ENCODE assay signal across 2 cellular contexts in the genomic region with DNA sequence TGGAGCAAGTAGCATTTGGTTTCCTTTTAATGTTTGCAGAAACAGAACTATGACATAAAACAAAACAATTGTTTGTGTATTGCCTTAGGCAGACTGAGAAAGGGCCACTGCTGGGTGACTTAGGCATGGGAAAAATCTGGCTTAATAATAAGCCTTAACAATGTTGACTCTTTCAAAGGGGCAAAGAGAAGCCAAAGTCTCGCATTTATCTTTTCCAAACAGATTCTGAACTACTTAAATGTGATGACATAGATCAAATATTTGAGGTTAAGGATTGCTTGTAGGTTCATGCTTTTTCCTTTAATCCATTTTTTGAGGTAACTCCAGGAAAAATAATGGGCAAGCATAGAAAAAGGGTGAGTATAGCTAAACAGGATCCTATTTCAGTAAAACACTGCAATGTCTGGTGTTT.
TF ChIP-seq lines count a peak whose summit lies in the region.

No MANE protein-coding gene starts in this region.

TF ChIP-seq in K562, 482 proteins besides CTCF, POLR2A, EP300 and RAD21:
- no peak for TF ChIP-seq THRAP3 (IDR thresholded peaks at IDR 0.05; ENCODE audit: borderline replicate concordance)
- no peak for TF ChIP-seq CBX3 (IDR thresholded peaks at IDR 0.05; ENCODE audit: borderline replicate concordance in 1 of 2, low read length in 2 of 2)
- no peak for TF ChIP-seq HMG20B (CRISPR knock-in tag; IDR thresholded peaks at IDR 0.05)
- TF ChIP-seq IFI16 (CRISPR knock-in tag; IDR thresholded peaks at IDR 0.05): no peak
- no peak for TF ChIP-seq NR2F6 (CRISPR knock-in tag; IDR thresholded peaks at IDR 0.05)
- no peak for TF ChIP-seq ZNF124 (CRISPR knock-in tag; IDR thresholded peaks at IDR 0.05)
- TF ChIP-seq CHD1 (IDR thresholded peaks at IDR 0.05; ENCODE audit: low read length): no peak
- TF ChIP-seq RBM22 (IDR thresholded peaks at IDR 0.05; ENCODE audit: low read depth, low read length, poor library complexity, severe bottlenecking): no peak
- no peak for TF ChIP-seq ZNF23 (CRISPR knock-in tag; IDR thresholded peaks at IDR 0.05)
- TF ChIP-seq TBP (optimal IDR thresholded peaks at IDR 0.05; ENCODE audit: low read depth, low read length): no peak
- no peak for TF ChIP-seq GATA2 (CRISPR knock-in tag; IDR thresholded peaks at IDR 0.05)
- TF ChIP-seq ZNF217 (CRISPR knock-in tag; IDR thresholded peaks at IDR 0.05): no peak
- 0 out of 2 replicates have a peak, but pooled peaks have one; percentile 5 for TF ChIP-seq TAL1 (IDR thresholded peaks at IDR 0.05)
- TF ChIP-seq RUNX1 (IDR thresholded peaks at IDR 0.05; ENCODE audit: low read depth): no peak
- no peak for TF ChIP-seq XRCC3 (IDR thresholded peaks at IDR 0.05)
- TF ChIP-seq ZNF134 (CRISPR knock-in tag; conservative IDR thresholded peaks at IDR 0.05): no peak
- no peak for TF ChIP-seq ZBTB8A (IDR thresholded peaks at IDR 0.05; ENCODE audit: partially characterized antibody)
- peak; percentile 50 for TF ChIP-seq CBFA2T3 (IDR thresholded peaks at IDR 0.05)
- peak; percentile 51 for TF ChIP-seq TEAD4 (IDR thresholded peaks at IDR 0.05; ENCODE audit: low read length)
- no peak for TF ChIP-seq TEAD4 (CRISPR knock-in tag; IDR thresholded peaks at IDR 0.05; ENCODE audit: borderline replicate concordance)
- no peak for TF ChIP-seq STAT6 (CRISPR knock-in tag; IDR thresholded peaks at IDR 0.05)
- TF ChIP-seq POLR2G (IDR thresholded peaks at IDR 0.05; ENCODE audit: low read depth, low read length): 0 out of 2 replicates have a peak, but pooled peaks have one; percentile 7
- TF ChIP-seq TOE1 (IDR thresholded peaks at IDR 0.05; ENCODE audit: borderline replicate concordance): no peak
- TF ChIP-seq TOE1 (CRISPR knock-in tag; IDR thresholded peaks at IDR 0.05; ENCODE audit: borderline replicate concordance, low read depth): no peak
- TF ChIP-seq HNRNPK (IDR thresholded peaks at IDR 0.05; ENCODE audit: low read depth, low read length, poor library complexity, severe bottlenecking): no peak
- TF ChIP-seq RBM25 (IDR thresholded peaks at IDR 0.05; ENCODE audit: low read depth, low read length, severe bottlenecking): no peak
- no peak for TF ChIP-seq ZSCAN29 (IDR thresholded peaks at IDR 0.05)
- no peak for TF ChIP-seq CHD4 (IDR thresholded peaks at IDR 0.05; ENCODE audit: insufficient read depth, insufficient replicate concordance, low read depth, low read length, poor library complexity, severe bottlenecking)
- TF ChIP-seq SETDB1 (IDR thresholded peaks at IDR 0.05; ENCODE audit: low read length): no peak

TF ChIP-seq in GM23338, 12 proteins besides CTCF, POLR2A, EP300 and RAD21:
- TF ChIP-seq EZH2phosphoT487 (IDR thresholded peaks at IDR 0.05; ENCODE audit: unreplicated experiment): no peak
- TF ChIP-seq, protein P1, sequence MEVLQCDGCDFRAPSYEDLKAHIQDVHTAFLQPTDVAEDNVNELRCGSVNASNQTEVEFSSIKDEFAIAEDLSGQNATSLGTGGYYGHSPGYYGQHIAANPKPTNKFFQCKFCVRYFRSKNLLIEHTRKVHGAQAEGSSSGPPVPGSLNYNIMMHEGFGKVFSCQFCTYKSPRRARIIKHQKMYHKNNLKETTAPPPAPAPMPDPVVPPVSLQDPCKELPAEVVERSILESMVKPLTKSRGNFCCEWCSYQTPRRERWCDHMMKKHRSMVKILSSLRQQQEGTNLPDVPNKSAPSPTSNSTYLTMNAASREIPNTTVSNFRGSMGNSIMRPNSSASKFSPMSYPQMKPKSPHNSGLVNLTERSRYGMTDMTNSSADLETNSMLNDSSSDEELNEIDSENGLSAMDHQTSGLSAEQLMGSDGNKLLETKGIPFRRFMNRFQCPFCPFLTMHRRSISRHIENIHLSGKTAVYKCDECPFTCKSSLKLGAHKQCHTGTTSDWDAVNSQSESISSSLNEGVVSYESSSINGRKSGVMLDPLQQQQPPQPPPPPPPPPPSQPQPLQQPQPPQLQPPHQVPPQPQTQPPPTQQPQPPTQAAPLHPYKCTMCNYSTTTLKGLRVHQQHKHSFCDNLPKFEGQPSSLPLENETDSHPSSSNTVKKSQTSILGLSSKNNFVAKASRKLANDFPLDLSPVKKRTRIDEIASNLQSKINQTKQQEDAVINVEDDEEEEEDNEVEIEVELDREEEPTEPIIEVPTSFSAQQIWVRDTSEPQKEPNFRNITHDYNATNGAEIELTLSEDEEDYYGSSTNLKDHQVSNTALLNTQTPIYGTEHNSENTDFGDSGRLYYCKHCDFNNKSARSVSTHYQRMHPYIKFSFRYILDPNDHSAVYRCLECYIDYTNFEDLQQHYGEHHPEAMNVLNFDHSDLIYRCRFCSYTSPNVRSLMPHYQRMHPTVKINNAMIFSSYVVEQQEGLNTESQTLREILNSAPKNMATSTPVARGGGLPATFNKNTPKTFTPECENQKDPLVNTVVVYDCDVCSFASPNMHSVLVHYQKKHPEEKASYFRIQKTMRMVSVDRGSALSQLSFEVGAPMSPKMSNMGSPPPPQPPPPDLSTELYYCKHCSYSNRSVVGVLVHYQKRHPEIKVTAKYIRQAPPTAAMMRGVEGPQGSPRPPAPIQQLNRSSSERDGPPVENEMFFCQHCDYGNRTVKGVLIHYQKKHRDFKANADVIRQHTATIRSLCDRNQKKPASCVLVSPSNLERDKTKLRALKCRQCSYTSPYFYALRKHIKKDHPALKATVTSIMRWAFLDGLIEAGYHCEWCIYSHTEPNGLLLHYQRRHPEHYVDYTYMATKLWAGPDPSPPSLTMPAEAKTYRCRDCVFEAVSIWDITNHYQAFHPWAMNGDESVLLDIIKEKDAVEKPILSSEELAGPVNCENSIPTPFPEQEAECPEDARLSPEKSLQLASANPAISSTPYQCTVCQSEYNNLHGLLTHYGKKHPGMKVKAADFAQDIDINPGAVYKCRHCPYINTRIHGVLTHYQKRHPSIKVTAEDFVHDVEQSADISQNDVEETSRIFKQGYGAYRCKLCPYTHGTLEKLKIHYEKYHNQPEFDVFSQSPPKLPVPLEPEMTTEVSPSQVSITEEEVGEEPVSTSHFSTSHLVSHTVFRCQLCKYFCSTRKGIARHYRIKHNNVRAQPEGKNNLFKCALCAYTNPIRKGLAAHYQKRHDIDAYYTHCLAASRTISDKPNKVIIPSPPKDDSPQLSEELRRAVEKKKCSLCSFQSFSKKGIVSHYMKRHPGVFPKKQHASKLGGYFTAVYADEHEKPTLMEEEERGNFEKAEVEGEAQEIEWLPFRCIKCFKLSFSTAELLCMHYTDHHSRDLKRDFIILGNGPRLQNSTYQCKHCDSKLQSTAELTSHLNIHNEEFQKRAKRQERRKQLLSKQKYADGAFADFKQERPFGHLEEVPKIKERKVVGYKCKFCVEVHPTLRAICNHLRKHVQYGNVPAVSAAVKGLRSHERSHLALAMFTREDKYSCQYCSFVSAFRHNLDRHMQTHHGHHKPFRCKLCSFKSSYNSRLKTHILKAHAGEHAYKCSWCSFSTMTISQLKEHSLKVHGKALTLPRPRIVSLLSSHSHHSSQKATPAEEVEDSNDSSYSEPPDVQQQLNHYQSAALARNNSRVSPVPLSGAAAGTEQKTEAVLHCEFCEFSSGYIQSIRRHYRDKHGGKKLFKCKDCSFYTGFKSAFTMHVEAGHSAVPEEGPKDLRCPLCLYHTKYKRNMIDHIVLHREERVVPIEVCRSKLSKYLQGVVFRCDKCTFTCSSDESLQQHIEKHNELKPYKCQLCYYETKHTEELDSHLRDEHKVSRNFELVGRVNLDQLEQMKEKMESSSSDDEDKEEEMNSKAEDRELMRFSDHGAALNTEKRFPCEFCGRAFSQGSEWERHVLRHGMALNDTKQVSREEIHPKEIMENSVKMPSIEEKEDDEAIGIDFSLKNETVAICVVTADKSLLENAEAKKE (CRISPR knock-in tag; IDR thresholded peaks at IDR 0.05): no peak
- no peak for TF ChIP-seq ZNF114 (CRISPR knock-in tag; IDR thresholded peaks at IDR 0.05)
- TF ChIP-seq REST (IDR thresholded peaks at IDR 0.05; ENCODE audit: unreplicated experiment): no peak
- no peak for TF ChIP-seq ZNF331 (CRISPR knock-in tag; IDR thresholded peaks at IDR 0.05; ENCODE audit: low read depth)
- no peak for TF ChIP-seq CREB1 (CRISPR knock-in tag; IDR thresholded peaks at IDR 0.05; ENCODE audit: low read depth)
- TF ChIP-seq STAT1 (IDR thresholded peaks at IDR 0.05; ENCODE audit: unreplicated experiment): no peak
TF ChIP-seq in GM23338: peak in this region for 0.
